2 cellular contexts compared by ENCODE assay signal in the genomic region with DNA sequence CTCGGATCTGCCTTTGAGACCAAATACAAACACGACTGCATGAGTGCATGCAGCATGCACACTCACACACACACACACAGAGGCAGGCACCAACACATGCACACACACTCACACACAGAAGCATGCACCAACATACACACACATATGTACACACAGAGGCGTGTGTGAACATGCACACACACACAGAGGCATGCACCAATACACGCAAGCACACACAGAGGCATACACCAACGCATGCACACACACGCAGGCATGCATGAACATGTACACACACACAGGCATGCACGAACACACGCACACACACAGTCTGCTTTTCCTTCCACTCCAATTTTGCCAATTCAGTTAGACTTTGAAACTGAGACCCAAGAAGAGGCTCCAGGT.
TF ChIP-seq lines count a peak whose summit lies in the region.

No MANE protein-coding gene starts in this region.

TF ChIP-seq in IMR-90, 13 proteins besides CTCF, POLR2A, EP300 and RAD21:
- TF ChIP-seq CHD1 (IDR thresholded peaks at IDR 0.05; ENCODE audit: low read depth, low read length) = no peak
- no peak for TF ChIP-seq FOS (IDR thresholded peaks at IDR 0.05; ENCODE audit: low read depth, low read length)
- TF ChIP-seq, protein P1, sequence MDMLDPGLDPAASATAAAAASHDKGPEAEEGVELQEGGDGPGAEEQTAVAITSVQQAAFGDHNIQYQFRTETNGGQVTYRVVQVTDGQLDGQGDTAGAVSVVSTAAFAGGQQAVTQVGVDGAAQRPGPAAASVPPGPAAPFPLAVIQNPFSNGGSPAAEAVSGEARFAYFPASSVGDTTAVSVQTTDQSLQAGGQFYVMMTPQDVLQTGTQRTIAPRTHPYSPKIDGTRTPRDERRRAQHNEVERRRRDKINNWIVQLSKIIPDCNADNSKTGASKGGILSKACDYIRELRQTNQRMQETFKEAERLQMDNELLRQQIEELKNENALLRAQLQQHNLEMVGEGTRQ (IDR thresholded peaks at IDR 0.05; ENCODE audit: low read depth, low read length) = no peak
- no peak for TF ChIP-seq ELK1 (IDR thresholded peaks at IDR 0.05; ENCODE audit: borderline replicate concordance, low read depth, low read length)
- no peak for TF ChIP-seq CEBPB (IDR thresholded peaks at IDR 0.05; ENCODE audit: low read depth, low read length)
- TF ChIP-seq NFE2L2 (IDR thresholded peaks at IDR 0.05; ENCODE audit: low read depth, low read length) = no peak
- TF ChIP-seq BHLHE40 (IDR thresholded peaks at IDR 0.05; ENCODE audit: low read depth, low read length) = no peak
- TF ChIP-seq MAFK (IDR thresholded peaks at IDR 0.05; ENCODE audit: low read depth, low read length) = no peak
- TF ChIP-seq MXI1 (IDR thresholded peaks at IDR 0.05; ENCODE audit: borderline replicate concordance, low read depth, low read length) = no peak
- no peak for TF ChIP-seq MAZ (IDR thresholded peaks at IDR 0.05; ENCODE audit: borderline replicate concordance, low read depth, low read length)
- no peak for TF ChIP-seq RFX5 (IDR thresholded peaks at IDR 0.05; ENCODE audit: low read depth, low read length)
- no peak for TF ChIP-seq SMC3 (IDR thresholded peaks at IDR 0.05; ENCODE audit: low read depth, low read length)
- no peak for TF ChIP-seq RCOR1 (IDR thresholded peaks at IDR 0.05; ENCODE audit: insufficient replicate concordance, low read length)

TF ChIP-seq in GM12878, 131 proteins besides CTCF, POLR2A, EP300 and RAD21:
- TF ChIP-seq CREM (IDR thresholded peaks at IDR 0.05; ENCODE audit: low read depth) (no peak), FOXM1 (IDR thresholded peaks at IDR 0.05; ENCODE audit: low read depth, low read length) (no peak), KAT2A (conservative IDR thresholded peaks at IDR 0.05; ENCODE audit: control insufficient read depth, low read depth, low read length) (no peak), CBFB (IDR thresholded peaks at IDR 0.05; ENCODE audit: low read depth) (no peak), YY1 (IDR thresholded peaks at IDR 0.05; ENCODE audit: low read depth, low read length) (no peak), CREB1 (IDR thresholded peaks at IDR 0.05; ENCODE audit: low read depth) (no peak), TCF12 (IDR thresholded peaks at IDR 0.05; ENCODE audit: low read depth, low read length) (no peak), RUNX3 (IDR thresholded peaks at IDR 0.05; ENCODE audit: low read length) (no peak), SUPT20H (IDR thresholded peaks at IDR 0.05; ENCODE audit: borderline replicate concordance, control insufficient read depth, low read depth, low read length) (no peak)
